13 cellular contexts compared by ENCODE assay signal in genomic region chr10:33032354-33033254, GRCh38.
DNase-seq lines count a peak whose midpoint lies in the region; ATAC-seq and TF ChIP-seq lines count a peak whose summit lies in the region.
"Had no signal": no experiment of that assay in that cellular context is flagged by ENCODE, and none has a peak within 500 bp of the region (broad histone marks: within the 10 kb centered on the region; RNA-seq: fewer than 3 reads in every experiment).

No MANE protein-coding gene starts in this region.

- H3K4me1 ChIP-seq in smooth muscle cell (ENCODE audit: low read depth): no peaks in the 10 kb centered on the region
- H3K4me1 ChIP-seq: upper lobe of left lung had no signal

- H3F3A ChIP-seq in smooth muscle cell (ENCODE audit: low read depth): no peaks in the 10 kb centered on the region

- peak overlapping the region; percentile 35 for H3K27ac ChIP-seq in smooth muscle cell (ENCODE audit: low read depth)
- H3K27ac ChIP-seq: HL-60, upper lobe of left lung had no signal

- in situ Hi-C loops in GM13976 (cut with MboI; ENCODE audit: low sequenced_read_pairs, unreplicated experiment): no loop called here

- TF ChIP-seq CTCF in fibroblast of pulmonary artery (IDR thresholded peaks at IDR 0.05; ENCODE audit: low read length, missing control alignments) (no peak), smooth muscle cell (IDR thresholded peaks at IDR 0.05; ENCODE audit: borderline replicate concordance, insufficient read depth, poor library complexity, severe bottlenecking) (no peak), GM13976 (IDR thresholded peaks at IDR 0.05; ENCODE audit: borderline replicate concordance, control extremely low read depth, extremely low read depth, insufficient read depth, missing control alignments) (no peak)

- H3K36me3 Mint-ChIP-seq in T-helper 17 cell (ENCODE audit: low read depth): peaks cover 2% of the 10 kb centered on the region
- H3K36me3 Mint-ChIP-seq: activated naive CD4-positive, alpha-beta T cell treated with anti-CD3 and anti-CD28 coated beads, Interleukin-2, amount 10 ng/mL, durations not matched to agents 7 days and 5 days had no signal

- no peaks in the 10 kb centered on the region for H3K27me3 ChIP-seq in smooth muscle cell (ENCODE audit: low read depth)
- H3K27me3 ChIP-seq: upper lobe of left lung had no signal

- peak overlapping the region; percentile 19 for H3K4me3 Mint-ChIP-seq in T-helper 17 cell
- H3K4me3 Mint-ChIP-seq: activated naive CD4-positive, alpha-beta T cell treated with anti-CD3 and anti-CD28 coated beads, Interleukin-2, amount 10 ng/mL, durations not matched to agents 7 days and 5 days had no signal

- 60% methylated on average over 9 of the region's 9 CpGs for WGBS in smooth muscle cell (ENCODE audit: low lambda C conversion rate)

- H4K20me1 ChIP-seq in smooth muscle cell (ENCODE audit: low read depth): no peaks in the 10 kb centered on the region

- peaks cover 25% of the 10 kb centered on the region for H3K4me1 Mint-ChIP-seq in T-helper 17 cell

- no peak overlapping the region for H2AFZ ChIP-seq in smooth muscle cell (ENCODE audit: low read depth)

- H3K9ac ChIP-seq in smooth muscle cell (ENCODE audit: low read depth): peak overlapping the region; percentile 21

- H3K9me3 ChIP-seq in T-helper 17 cell (ENCODE audit: control insufficient read depth, low read length, poor library complexity, severe bottlenecking): no peaks in the 10 kb centered on the region
- no peaks in the 10 kb centered on the region for H3K9me3 ChIP-seq in smooth muscle cell (replicated peaks; ENCODE audit: low read depth)
- H3K9me3 ChIP-seq: HAP-1, upper lobe of left lung had no signal

- no peaks in the 10 kb centered on the region for H3K79me2 ChIP-seq in smooth muscle cell (ENCODE audit: low read depth)

- H3K4me3 ChIP-seq in fibroblast of pulmonary artery (replicated peaks; ENCODE audit: low read depth, low read length) (no peak overlapping the region), smooth muscle cell (no peak overlapping the region)
- H3K4me3 ChIP-seq: HAP-1, upper lobe of left lung had no signal

- H3K27me3 Mint-ChIP-seq in T-helper 17 cell: no peaks in the 10 kb centered on the region

- DNase-seq in HCEC 1CT (peak; percentile 85), T-helper 17 cell (no peak), fibroblast of pulmonary artery (ENCODE audit: low read depth) (peak; percentile 47), smooth muscle cell (lab: John Stamatoyannopoulos, UW; ENCODE audit: unreplicated experiment) (no peak), GM13976 (ENCODE audit: low spot score) (no peak)
- DNase-seq in activated CD4-positive, alpha-beta T cell treated with anti-CD3 and anti-CD28 coated beads for 48 hours: no peak
- DNase-seq: activated naive CD4-positive, alpha-beta T cell treated with anti-CD3 and anti-CD28 coated beads, Interleukin-2, amount 10 ng/mL, durations not matched to agents 7 days and 5 days; posterior cingulate gyrus; RPMI8226; upper lobe of left lung had no signal

- H3K27ac Mint-ChIP-seq in T-helper 17 cell: peak overlapping the region; percentile 98
- H3K27ac Mint-ChIP-seq: activated naive CD4-positive, alpha-beta T cell treated with anti-CD3 and anti-CD28 coated beads, Interleukin-2, amount 10 ng/mL, durations not matched to agents 7 days and 5 days had no signal

- ATAC-seq in T-helper 17 cell (no peak), HG03442 (IDR thresholded peaks at IDR 0.05; ENCODE audit: unreplicated experiment) (no peak)

- no peaks in the 10 kb centered on the region for H3K36me3 ChIP-seq in smooth muscle cell (ENCODE audit: low read depth)
- H3K36me3 ChIP-seq: HAP-1, upper lobe of left lung had no signal

- H3K4me2 ChIP-seq in smooth muscle cell: peak overlapping the region; percentile 57

Comparison
In these comparisons a context has a peak if more than half of its experiments do, and no peak if none do; other contexts are left out.
1. DNase-seq: peak in HCEC 1CT (single experiment) and fibroblast of pulmonary artery (single experiment); none in T-helper 17 cell (0 of 3), smooth muscle cell (single experiment), activated CD4-positive, alpha-beta T cell treated with anti-CD3 and anti-CD28 coated beads for 48 hours (single experiment) and GM13976 (single experiment).